ENCODE assay signal across 18 cellular contexts in the genomic region with DNA sequence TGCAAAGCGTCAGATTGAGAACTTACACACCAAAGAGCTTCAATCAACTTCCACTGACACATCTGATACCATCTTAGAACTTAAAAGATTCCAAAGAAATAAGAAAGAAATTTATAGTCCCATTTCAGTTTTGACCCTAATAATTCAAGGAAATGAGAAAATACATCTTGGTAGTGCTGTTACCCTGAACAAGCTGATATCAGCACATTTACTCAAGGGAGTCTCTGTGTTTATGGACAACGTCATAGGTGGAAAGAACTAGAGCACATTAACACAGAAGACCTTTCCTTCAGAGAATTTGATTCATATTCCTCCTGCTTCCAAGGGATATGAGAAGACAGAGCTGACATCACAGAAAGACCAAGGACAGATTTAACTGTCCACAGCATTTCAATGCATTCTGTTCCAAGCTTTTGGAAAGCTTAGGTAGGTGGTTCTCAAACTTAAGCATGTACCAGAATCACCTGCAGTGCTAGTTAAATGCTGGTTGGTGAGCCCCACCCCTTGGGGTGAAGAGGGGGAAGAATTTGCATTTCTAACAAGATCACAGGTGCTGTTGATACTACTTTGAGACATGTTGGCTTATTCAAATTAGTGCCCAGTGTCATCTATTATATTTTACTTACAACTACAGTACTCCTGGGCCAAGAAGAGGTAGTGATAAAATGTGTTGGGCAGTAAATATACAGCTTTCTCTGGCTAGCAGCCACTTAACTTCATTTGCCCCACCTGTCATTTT.
"Had no signal": no experiment of that assay in that cellular context is flagged by ENCODE, and none has a peak within 500 bp of the region (broad histone marks: within the 10 kb centered on the region; RNA-seq: fewer than 3 reads in every experiment).

No MANE protein-coding gene starts in this region.

- H3K4me1 Mint-ChIP-seq: brain, nephron progenitor cell had no signal

- H3K27ac ChIP-seq: epithelial cell of prostate, gastroesophageal sphincter, left ventricle myocardium inferior, stomach, thyroid gland had no signal

- H3K4me3 ChIP-seq: gastroesophageal sphincter, left ventricle myocardium inferior, stomach, thyroid gland had no signal

- H3K27me3 Mint-ChIP-seq: activated CD8-positive, alpha-beta memory T cell treated with anti-CD3 and anti-CD28 coated beads, Interleukin-2, amount 10 ng/mL, durations not matched to agents 7 days and 5 days; activated naive CD8-positive, alpha-beta T cell; activated T-cell treated with anti-CD3 and anti-CD28 coated beads, Interleukin-2, amount 50 U/mL, for 24 hours; brain; central memory CD8-positive, alpha-beta T cell; effector memory CD8-positive, alpha-beta T cell had no signal

- H3K9me3 Mint-ChIP-seq: activated T-cell treated with anti-CD3 and anti-CD28 coated beads, Interleukin-2, amount 50 U/mL, for 24 hours; central memory CD8-positive, alpha-beta T cell; effector memory CD8-positive, alpha-beta T cell had no signal

- ATAC-seq: activated CD4-positive, CD25-positive, alpha-beta regulatory T cell treated with anti-CD3 and anti-CD28 coated beads, Interleukin-2, amount 50 U/mL, for 24 hours; activated CD8-positive, alpha-beta memory T cell treated with anti-CD3 and anti-CD28 coated beads, Interleukin-2, amount 10 ng/mL, durations not matched to agents 7 days and 5 days; effector memory CD8-positive, alpha-beta T cell; gastroesophageal sphincter had no signal

- H3K27ac Mint-ChIP-seq: activated CD8-positive, alpha-beta memory T cell treated with anti-CD3 and anti-CD28 coated beads, Interleukin-2, amount 10 ng/mL, durations not matched to agents 7 days and 5 days; activated naive CD8-positive, alpha-beta T cell; brain; effector memory CD8-positive, alpha-beta T cell; nephron progenitor cell had no signal

- H3K4me3 Mint-ChIP-seq: activated CD8-positive, alpha-beta memory T cell treated with anti-CD3 and anti-CD28 coated beads, Interleukin-2, amount 10 ng/mL, durations not matched to agents 7 days and 5 days; activated naive CD8-positive, alpha-beta T cell; activated T-cell treated with anti-CD3 and anti-CD28 coated beads, Interleukin-2, amount 50 U/mL, for 24 hours; brain; central memory CD8-positive, alpha-beta T cell; effector memory CD8-positive, alpha-beta T cell; nephron progenitor cell had no signal

- DNase-seq: activated CD4-positive, alpha-beta T cell treated with anti-CD3 and anti-CD28 coated beads, Interleukin-2, amount 50 U/mL, for 48 hours; activated CD8-positive, alpha-beta memory T cell treated with anti-CD3 and anti-CD28 coated beads, Interleukin-2, amount 10 ng/mL, durations not matched to agents 7 days and 5 days; activated effector memory CD4-positive, alpha-beta T cell treated with anti-CD3 and anti-CD28 coated beads, Interleukin-2, amount 50 U/mL, for 16 hours; activated T-cell treated with anti-CD3 and anti-CD28 coated beads, Interleukin-2, amount 50 U/mL, for 24 hours; amygdala; effector memory CD8-positive, alpha-beta T cell; kidney; left ventricle myocardium inferior; mesenchymal stem cell; nephron progenitor cell; stomach; thyroid gland had no signal
